ENCODE assay signal across 1 cellular context in genomic region chr11:111565111-111565720, GRCh38.
TF ChIP-seq lines count a peak whose summit lies in the region.

No MANE protein-coding gene starts in this region.

TF ChIP-seq in HCT116, 20 proteins besides CTCF, POLR2A, EP300 and RAD21 (continued from another document):
- TF ChIP-seq ZBTB33 (IDR thresholded peaks at IDR 0.05; ENCODE audit: extremely low read depth, insufficient replicate concordance, low read length) = no peak
- peak; percentile 27 for TF ChIP-seq YY1 (IDR thresholded peaks at IDR 0.05; ENCODE audit: extremely low read depth, insufficient replicate concordance, low read depth, low read length)
- no peak for TF ChIP-seq ELF1 (IDR thresholded peaks at IDR 0.05; ENCODE audit: borderline replicate concordance, low read depth)
- no peak for TF ChIP-seq CBX3 (IDR thresholded peaks at IDR 0.05; ENCODE audit: low read depth)
- no peak for TF ChIP-seq TCF7L2 (IDR thresholded peaks at IDR 0.05; ENCODE audit: borderline replicate concordance, extremely low read depth, insufficient read depth, insufficient read length)
